In genomic region chr2:45439788-45440773, GRCh38 we compare ENCODE assay signal across 9 cellular contexts.
DNase-seq lines count a peak whose midpoint lies in the region; ATAC-seq and TF ChIP-seq lines count a peak whose summit lies in the region.
"Had no signal": no experiment of that assay in that cellular context is flagged by ENCODE, and none has a peak within 500 bp of the region (broad histone marks: within the 10 kb centered on the region; RNA-seq: fewer than 3 reads in every experiment).

No MANE protein-coding gene starts in this region.

- peaks cover 14% of the 10 kb centered on the region for H3K36me3 Mint-ChIP-seq in endodermal cell (ENCODE audit: low read depth)
- H3K36me3 Mint-ChIP-seq in activated naive CD4-positive, alpha-beta T cell treated with anti-CD3 and anti-CD28 coated beads, Interleukin-2, amount 50 U/mL, for 72 hours: peaks cover 23 to 27% of the 10 kb centered on the region in 2 donors

- H3K4me3 Mint-ChIP-seq in endodermal cell: no peak overlapping the region
- H3K4me3 Mint-ChIP-seq: central memory CD8-positive, alpha-beta T cell had no signal

- no peaks in the 10 kb centered on the region for H4K20me1 ChIP-seq in DND-41 (ENCODE audit: insufficient read depth, low read length)

- DNase-seq in DND-41: no peak
- no peak for DNase-seq in endodermal cell
- DNase-seq in activated naive CD4-positive, alpha-beta T cell treated with anti-CD3 and anti-CD28 coated beads, Interleukin-2, amount 50 U/mL, for 72 hours (ENCODE audit: low spot score in 2 of 2): no peak
- DNase-seq in NK-92 (lab: John Stamatoyannopoulos, UW; ENCODE audit: unreplicated experiment): no peak
- no peak for DNase-seq in Ammon's horn (ENCODE audit: low spot score)
- DNase-seq in NCI-H1436 (lab: John Stamatoyannopoulos, UW): no peak

- H3K9me3 ChIP-seq in DND-41 (ENCODE audit: insufficient read depth, low read length, severe bottlenecking) (peaks cover 9% of the 10 kb centered on the region), endodermal cell (ENCODE audit: control insufficient read depth, low read length) (peaks cover 15% of the 10 kb centered on the region)

- H3K4me1 ChIP-seq in DND-41 (ENCODE audit: insufficient read depth, low read length): no peaks in the 10 kb centered on the region
- H3K4me1 ChIP-seq in endodermal cell (ENCODE audit: control insufficient read depth, insufficient read depth, low read length): no peaks in the 10 kb centered on the region

- no peaks in the 10 kb centered on the region for H3K79me2 ChIP-seq in DND-41 (ENCODE audit: insufficient read depth, low read length)

- no peak overlapping the region for H3K4me3 ChIP-seq in DND-41 (ENCODE audit: low read depth in 1 of 2, low read length in 2 of 2)
- no peak overlapping the region for H3K4me3 ChIP-seq in endodermal cell (ENCODE audit: low read length)

- H2AFZ ChIP-seq in DND-41 (ENCODE audit: low read depth, low read length): no peak overlapping the region

- ATAC-seq in DND-41 (ENCODE audit: insufficient read depth, low read depth) (no peak), GM19463 (IDR thresholded peaks at IDR 0.05; ENCODE audit: unreplicated experiment) (peak; percentile 77), HG03432 (IDR thresholded peaks at IDR 0.05; ENCODE audit: unreplicated experiment) (peak; percentile 77)
- ATAC-seq in activated naive CD4-positive, alpha-beta T cell treated with anti-CD3 and anti-CD28 coated beads, Interleukin-2, amount 50 U/mL, for 72 hours: no peak

- H3K4me2 ChIP-seq in DND-41 (ENCODE audit: insufficient read depth, low read length): no peak overlapping the region

- WGBS in endodermal cell (ENCODE audit: insufficient coverage in 1 of 2, insufficient read length in 1 of 2), 2 experiments: 99 to 100% methylated on average over 3 to 6 of the region's 6 CpGs

- peak; percentile 13 for TF ChIP-seq CTCF in DND-41 (IDR thresholded peaks at IDR 0.05; ENCODE audit: borderline replicate concordance, extremely low read depth, low read length, poor library complexity, severe bottlenecking)
- TF ChIP-seq CTCF in endodermal cell (conservative IDR thresholded peaks at IDR 0.05): peak; percentile 57

- H3K9me3 Mint-ChIP-seq in endodermal cell: peaks cover 6% of the 10 kb centered on the region
- H3K9me3 Mint-ChIP-seq in activated naive CD4-positive, alpha-beta T cell treated with anti-CD3 and anti-CD28 coated beads, Interleukin-2, amount 50 U/mL, for 72 hours: peaks cover 6 to 14% of the 10 kb centered on the region in 2 donors
- H3K9me3 Mint-ChIP-seq: central memory CD8-positive, alpha-beta T cell had no signal

- H3K36me3 ChIP-seq in DND-41 (ENCODE audit: insufficient read depth, low read length) (peaks cover 21% of the 10 kb centered on the region), endodermal cell (ENCODE audit: control insufficient read depth, insufficient read depth, low read length) (peaks cover 9% of the 10 kb centered on the region)

- H3K27me3 Mint-ChIP-seq in endodermal cell (ENCODE audit: insufficient read depth): no peaks in the 10 kb centered on the region
- H3K27me3 Mint-ChIP-seq: central memory CD8-positive, alpha-beta T cell had no signal

- peaks cover 5% of the 10 kb centered on the region for H3K4me1 Mint-ChIP-seq in endodermal cell

- H3K27ac Mint-ChIP-seq in endodermal cell: no peak overlapping the region
- no peak overlapping the region for H3K27ac Mint-ChIP-seq in activated naive CD4-positive, alpha-beta T cell treated with anti-CD3 and anti-CD28 coated beads, Interleukin-2, amount 50 U/mL, for 72 hours

- H3K9ac ChIP-seq in DND-41 (ENCODE audit: low read depth, low read length): no peak overlapping the region
- no peak overlapping the region for H3K9ac ChIP-seq in endodermal cell (ENCODE audit: extremely low read depth, low read length, poor library complexity, severe bottlenecking)

- H3K27ac ChIP-seq in DND-41 (ENCODE audit: low read length) (no peak overlapping the region), endodermal cell (ENCODE audit: low read depth, low read length) (no peak overlapping the region)

- H3K27me3 ChIP-seq in DND-41 (ENCODE audit: insufficient read depth, low read length, poor library complexity): no peaks in the 10 kb centered on the region
- H3K27me3 ChIP-seq in endodermal cell (ENCODE audit: control insufficient read depth, insufficient read depth, low read length, poor library complexity, severe bottlenecking): no peaks in the 10 kb centered on the region

Comparison
In these comparisons a context has a peak if more than half of its experiments do, and no peak if none do; other contexts are left out.
1. ATAC-seq: peak in GM19463 (single experiment) and HG03432 (single experiment); none in DND-41 (single experiment) and activated naive CD4-positive, alpha-beta T cell treated with anti-CD3 and anti-CD28 coated beads, Interleukin-2, amount 50 U/mL, for 72 hours (0 of 2).